Comparison of ENCODE assay signal across 21 cellular contexts in the genomic region with DNA sequence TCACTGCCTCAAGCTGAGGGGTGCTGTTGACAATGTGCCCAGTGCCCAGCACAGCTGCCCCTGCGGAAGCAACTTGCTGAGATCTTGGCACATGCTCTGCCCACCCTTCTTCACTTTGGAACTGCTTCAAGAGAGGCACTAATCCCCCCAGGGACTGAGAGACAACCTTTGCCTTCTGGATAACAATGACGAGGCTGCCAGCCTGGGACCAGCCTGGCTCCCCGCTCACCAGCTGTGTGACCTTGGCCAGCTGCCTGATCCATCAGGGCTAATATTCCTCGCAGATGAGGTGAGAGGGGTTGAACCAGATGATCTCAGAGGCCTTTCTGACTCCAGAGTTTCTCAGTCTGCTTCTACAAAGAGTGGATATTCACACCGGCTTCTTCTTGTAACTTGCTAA.
DNase-seq lines count a peak whose midpoint lies in the region; ATAC-seq, FAIRE-seq and TF ChIP-seq lines count a peak whose summit lies in the region.
"Had no signal": no experiment of that assay in that cellular context is flagged by ENCODE, and none has a peak within 500 bp of the region (broad histone marks: within the 10 kb centered on the region; RNA-seq: fewer than 3 reads in every experiment).

No MANE protein-coding gene starts in this region.

- H3K27ac ChIP-seq in heart left ventricle, result peak overlapping the region in 10 of 12 donors; percentile 10 to 88 (median 60)
- no peak overlapping the region for H3K27ac ChIP-seq in small intestine (ENCODE audit: low read depth in 1 of 2, low read length in 1 of 2)
- H3K27ac ChIP-seq: 22Rv1, C4-2B, cardiac muscle cell, prostate gland had no signal

- TF ChIP-seq CTCF in heart left ventricle (IDR thresholded peaks at IDR 0.05), result no peak

- H3K27me3 ChIP-seq in heart left ventricle, result no peaks in the 10 kb centered on the region
- H3K27me3 ChIP-seq in small intestine (ENCODE audit: control insufficient read depth in 2 of 2, insufficient read depth in 2 of 2, low read length in 2 of 2), result no peaks in the 10 kb centered on the region
- H3K27me3 ChIP-seq: cardiac muscle cell had no signal

- WGBS in heart left ventricle, 4 donors, result 51 to 73% (median 56%) methylated on average over 3 to 5 of the region's 5 CpGs
- WGBS in small intestine, 3 donors, result 22 to 70% (median 36%) methylated on average over 5 of the region's 5 CpGs

- H3K9me3 ChIP-seq in heart left ventricle (no peaks in the 10 kb centered on the region), small intestine (ENCODE audit: control insufficient read depth, low read depth) (no peaks in the 10 kb centered on the region)
- H3K9me3 ChIP-seq: prostate gland had no signal

- intact Hi-C loops in heart left ventricle (cut with DNase I), result loop anchor here in 6 of 10 donors (5.0 to 10.0 kb wide), 4 partner anchors 51 to 79 kb away; a partner anchor contains a TSS

- no peak for TF ChIP-seq POLR2A in heart left ventricle (IDR thresholded peaks at IDR 0.05)

- no peak overlapping the region for H3K4me3 ChIP-seq in heart left ventricle
- no peak overlapping the region for H3K4me3 ChIP-seq in small intestine (ENCODE audit: low read depth in 1 of 2, low read length in 2 of 2)
- H3K4me3 ChIP-seq: cardiac muscle cell, prostate gland had no signal

- DNase-seq in NCI-H2029 (lab: John Stamatoyannopoulos, UW) (peak; percentile 19), NCI-H2029 treated with DMSO at 0.1 percent for 48 hours (lab: John Stamatoyannopoulos, UW) (no peak), NCI-H69 (lab: John Stamatoyannopoulos, UW) (peak; percentile 80), heart left ventricle (peak in 1 of 5 donors; percentile 45), small intestine (peak; percentile 49)
- no peak for DNase-seq in stimulated activated CD8-positive, alpha-beta memory T cell treated with anti-CD3 and anti-CD28 coated beads, Interleukin-4, amount 100 ng/mL, for 48 hours
- DNase-seq: activated CD4-positive, alpha-beta memory T cell treated with anti-CD3 and anti-CD28 coated beads, Interleukin-2, amount 10 ng/mL, durations not matched to agents 7 days and 5 days; activated T-cell treated with anti-CD3 and anti-CD28 coated beads, Interleukin-2, amount 50 U/mL, for 48 hours; effector CD8-positive, alpha-beta T cell; mesenchymal stem cell; NCI-H187 treated with DMSO at 0.1 percent for 48 hours; stimulated activated CD4-positive, alpha-beta T cell treated with anti-CD3 and anti-CD28 coated beads, Interleukin-12 subunit alpha, Interleukin-12 subunit beta, amount 100 ng/mL, for 4 hours had no signal

- peak in 2 of 4 donors; percentile 2 to 22 for ATAC-seq in heart left ventricle
- ATAC-seq in GM18858 (IDR thresholded peaks at IDR 0.05; ENCODE audit: unreplicated experiment), result no peak
- no peak for ATAC-seq in GM18519 (IDR thresholded peaks at IDR 0.05; ENCODE audit: low FRiP score, unreplicated experiment)
- ATAC-seq: stimulated activated effector memory CD8-positive, alpha-beta T cell treated with anti-CD3 and anti-CD28 coated beads, Interleukin-12 subunit alpha, Interleukin-12 subunit beta, amount 100 ng/mL, for 72 hours had no signal

- H3K4me1 ChIP-seq in heart left ventricle (peaks cover 3 to 79% (median 49%) of the 10 kb centered on the region in 12 donors), small intestine (ENCODE audit: control insufficient read depth in 2 of 2, insufficient read depth in 1 of 2, low read depth in 1 of 2, low read length in 1 of 2) (peaks cover 0 to 2% of the 10 kb centered on the region in 2 donors)
- H3K4me1 ChIP-seq: prostate gland had no signal

- no peak for FAIRE-seq in small intestine (lab: Jason Lieb, UNC)
- FAIRE-seq: GM18507, islet of Langerhans had no signal

- H3K36me3 ChIP-seq in heart left ventricle, result no peaks in the 10 kb centered on the region
- H3K36me3 ChIP-seq in small intestine (ENCODE audit: control insufficient read depth in 2 of 2, insufficient read depth in 2 of 2, low read length in 2 of 2), result peaks cover 0 to 1% of the 10 kb centered on the region in 2 donors
- H3K36me3 ChIP-seq: cardiac muscle cell, prostate gland had no signal

Comparison
In these comparisons a context has a peak if more than half of its experiments do, and no peak if none do; other contexts are left out.
1. DNase-seq: peak in NCI-H2029 (single experiment), NCI-H69 (single experiment) and small intestine (single experiment); none in NCI-H2029 treated with DMSO at 0.1 percent for 48 hours (single experiment) and stimulated activated CD8-positive, alpha-beta memory T cell treated with anti-CD3 and anti-CD28 coated beads, Interleukin-4, amount 100 ng/mL, for 48 hours (single experiment).
2. H3K27ac ChIP-seq: peak in heart left ventricle (10 of 12); none in small intestine (0 of 2).